34 cellular contexts compared by ENCODE assay signal in the genomic region with DNA sequence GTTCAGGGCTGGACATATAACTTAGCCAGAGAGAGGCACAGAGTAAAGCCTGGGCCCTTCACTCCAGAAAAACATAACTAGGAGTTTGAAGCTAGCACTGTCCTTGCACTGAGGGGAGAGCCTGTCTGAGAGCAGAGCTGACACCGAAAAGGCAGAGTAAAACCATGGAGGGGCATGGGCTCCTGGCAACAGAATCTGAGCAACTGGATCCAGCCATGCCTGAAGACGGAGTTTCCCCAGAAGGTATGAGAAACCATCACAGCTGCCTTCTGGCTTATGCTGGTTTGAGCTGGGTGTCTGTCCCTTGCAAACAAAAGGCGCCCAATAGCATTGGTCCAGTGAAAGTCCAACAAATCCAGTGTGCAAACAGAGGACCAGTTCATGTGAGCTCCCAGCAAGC.
"Had no signal": no experiment of that assay in that cellular context is flagged by ENCODE, and none has a peak within 500 bp of the region (broad histone marks: within the 10 kb centered on the region; RNA-seq: fewer than 3 reads in every experiment).

No MANE protein-coding gene starts in this region.

- H3K27ac ChIP-seq: adrenal gland, ascending aorta, body of pancreas, brain microvascular endothelial cell, breast epithelium, cardiac muscle cell had no signal

- FAIRE-seq: astrocyte, bronchial epithelial cell had no signal

- H3K4me3 ChIP-seq: adrenal gland, ascending aorta, body of pancreas, breast epithelium, cardiac muscle cell had no signal

- H3K36me3 ChIP-seq: adrenal gland, ascending aorta, brain microvascular endothelial cell, breast epithelium, cardiac muscle cell had no signal

- ATAC-seq: activated naive CD4-positive, alpha-beta T cell treated with anti-CD3 and anti-CD28 coated beads, Interleukin-2, amount 50 U/mL, for 72 hours; activated naive CD8-positive, alpha-beta T cell treated with anti-CD3 and anti-CD28 coated beads, Interleukin-2, amount 50 U/mL, for 24 hours; activated T-cell treated with anti-CD3 and anti-CD28 coated beads, Interleukin-2, amount 50 U/mL, for 4 hours; activated T-cell treated with anti-CD3 and anti-CD28 coated beads, Interleukin-2, amount 50 U/mL, for 72 hours; activated T-helper 17 cell treated with anti-CD3 and anti-CD28 coated beads, Interleukin-2, amount 50 U/mL, for 72 hours; body of pancreas had no signal

- H3K27me3 ChIP-seq: adrenal gland, ascending aorta, body of pancreas, brain microvascular endothelial cell, cardiac muscle cell had no signal

- DNase-seq: activated effector memory CD4-positive, alpha-beta T cell treated with anti-CD3 and anti-CD28 coated beads, Interleukin-2, amount 50 U/mL, for 16 hours; activated effector memory CD4-positive, alpha-beta T cell treated with Interleukin-2 at 50 U/mL for 16 hours; activated gamma-delta T cell; activated gamma-delta T cell treated with Interleukin-2 at 50 U/mL for 16 hours; activated naive CD4-positive, alpha-beta T cell; activated naive CD4-positive, alpha-beta T cell treated with anti-CD3 and anti-CD28 coated beads for 36 hours; activated naive CD4-positive, alpha-beta T cell treated with anti-CD3 and anti-CD28 coated beads, Interleukin-2, amount 10 ng/mL, durations not matched to agents 7 days and 5 days; activated naive CD4-positive, alpha-beta T cell treated with anti-CD3 and anti-CD28 coated beads, Interleukin-2, amount 50 U/mL, for 16 hours; activated naive CD4-positive, alpha-beta T cell treated with Interleukin-2 at 50 U/mL for 16 hours; activated naive CD8-positive, alpha-beta T cell treated with anti-CD3 and anti-CD28 coated beads for 36 hours; activated naive CD8-positive, alpha-beta T cell treated with anti-CD3 and anti-CD28 coated beads, Interleukin-2, amount 10 ng/mL, durations not matched to agents 7 days and 5 days; activated naive CD8-positive, alpha-beta T cell treated with anti-CD3 and anti-CD28 coated beads, Interleukin-2, amount 50 U/mL, for 24 hours; activated T-cell treated with anti-CD3 and anti-CD28 coated beads, Interleukin-2, amount 50 U/mL, for 1 hour; activated T-cell treated with anti-CD3 and anti-CD28 coated beads, Interleukin-2, amount 50 U/mL, for 24 hours; activated T-cell treated with anti-CD3 and anti-CD28 coated beads, Interleukin-2, amount 50 U/mL, for 4 hours; activated T-cell treated with anti-CD3 and anti-CD28 coated beads, Interleukin-2, amount 50 U/mL, for 48 hours; activated T-cell treated with anti-CD3 and anti-CD28 coated beads, Interleukin-2, amount 50 U/mL, for 72 hours; adrenal gland; amniotic stem cell; amygdala; anterior cingulate cortex; aorta; body of pancreas; brain microvascular endothelial cell; caudate nucleus; central memory CD4-positive, alpha-beta T cell; cerebellar nuclear complex had no signal

- H3K9me3 ChIP-seq: adrenal gland, ascending aorta had no signal

- H3K4me1 ChIP-seq: adrenal gland, ascending aorta, breast epithelium had no signal
